ENCODE assay signal across 14 cellular contexts in genomic region chr10:7541137-7542087, GRCh38.
DNase-seq lines count a peak whose midpoint lies in the region; ATAC-seq and TF ChIP-seq lines count a peak whose summit lies in the region.
"Had no signal": no experiment of that assay in that cellular context is flagged by ENCODE, and none has a peak within 500 bp of the region (broad histone marks: within the 10 kb centered on the region; RNA-seq: fewer than 3 reads in every experiment).

No MANE protein-coding gene starts in this region.

- H3K9me3 ChIP-seq in GM23248 (ENCODE audit: low read depth) (no peaks in the 10 kb centered on the region), duodenal mucosa (ENCODE audit: control insufficient read depth in 1 of 2, low read length in 2 of 2) (peaks cover 0 to 2% of the 10 kb centered on the region in 2 donors), sigmoid colon (peaks cover 0 to 3% (median 0%) of the 10 kb centered on the region in 4 donors)

- no peaks in the 10 kb centered on the region for H3K9me2 ChIP-seq in GM23248 (ENCODE audit: insufficient read depth)

- H3K4me1 Mint-ChIP-seq in activated T-cell treated with anti-CD3 and anti-CD28 coated beads, Interleukin-2, amount 50 U/mL, for 24 hours (ENCODE audit: low read depth): peaks cover 15% of the 10 kb centered on the region
- peaks cover 20% of the 10 kb centered on the region for H3K4me1 Mint-ChIP-seq in activated naive CD8-positive, alpha-beta T cell treated with anti-CD3 and anti-CD28 coated beads, Interleukin-2, amount 50 U/mL, for 24 hours
- H3K4me1 Mint-ChIP-seq: activated B cell treated with CpG ODN at 0.5 μM for 24 hours had no signal

- H3K4me3 ChIP-seq in GM23248: no peak overlapping the region
- no peak overlapping the region for H3K4me3 ChIP-seq in duodenal mucosa (ENCODE audit: low read depth in 1 of 2, low read length in 2 of 2)
- peak overlapping the region in 1 of 4 donors; percentile 1 for H3K4me3 ChIP-seq in sigmoid colon
- H3K4me3 ChIP-seq: PC-9 had no signal

- no peak overlapping the region for H3K27ac ChIP-seq in GM23248
- H3K27ac ChIP-seq in duodenal mucosa (ENCODE audit: low read depth, low read length): peak overlapping the region; percentile 40
- peak overlapping the region; percentile 77 to 87 (median 85) for H3K27ac ChIP-seq in sigmoid colon
- H3K27ac ChIP-seq: epithelial cell of prostate, PC-9 had no signal

- H3K27ac Mint-ChIP-seq in activated T-cell treated with anti-CD3 and anti-CD28 coated beads, Interleukin-2, amount 50 U/mL, for 24 hours: no peak overlapping the region
- H3K27ac Mint-ChIP-seq in activated naive CD8-positive, alpha-beta T cell treated with anti-CD3 and anti-CD28 coated beads, Interleukin-2, amount 50 U/mL, for 24 hours: no peak overlapping the region
- H3K27ac Mint-ChIP-seq: activated B cell treated with CpG ODN at 0.5 μM for 24 hours had no signal

- peak in 1 of 4 donors; percentile 53 for TF ChIP-seq EP300 in sigmoid colon (IDR thresholded peaks at IDR 0.05)

- in situ Hi-C loops in GM23248 (cut with MboI): no loop called here

- H3K36me3 Mint-ChIP-seq in activated T-cell treated with anti-CD3 and anti-CD28 coated beads, Interleukin-2, amount 50 U/mL, for 24 hours (ENCODE audit: low read depth): peaks cover 4% of the 10 kb centered on the region
- peaks cover 6% of the 10 kb centered on the region for H3K36me3 Mint-ChIP-seq in activated naive CD8-positive, alpha-beta T cell treated with anti-CD3 and anti-CD28 coated beads, Interleukin-2, amount 50 U/mL, for 24 hours (ENCODE audit: low read depth)
- H3K36me3 Mint-ChIP-seq: naive B cell had no signal

- no peak for TF ChIP-seq CTCF in sigmoid colon (IDR thresholded peaks at IDR 0.05)

- no peaks in the 10 kb centered on the region for H3K27me3 Mint-ChIP-seq in activated T-cell treated with anti-CD3 and anti-CD28 coated beads, Interleukin-2, amount 50 U/mL, for 24 hours
- no peaks in the 10 kb centered on the region for H3K27me3 Mint-ChIP-seq in activated naive CD8-positive, alpha-beta T cell treated with anti-CD3 and anti-CD28 coated beads, Interleukin-2, amount 50 U/mL, for 24 hours
- H3K27me3 Mint-ChIP-seq: naive B cell had no signal

- peaks cover 15% of the 10 kb centered on the region for H3K9me3 Mint-ChIP-seq in activated T-cell treated with anti-CD3 and anti-CD28 coated beads, Interleukin-2, amount 50 U/mL, for 24 hours
- peaks cover 17% of the 10 kb centered on the region for H3K9me3 Mint-ChIP-seq in activated naive CD8-positive, alpha-beta T cell treated with anti-CD3 and anti-CD28 coated beads, Interleukin-2, amount 50 U/mL, for 24 hours

- H3K4me1 ChIP-seq in GM23248 (ENCODE audit: insufficient read depth) (0 out of 2 replicates have a peak, but pooled peaks cover 5% of the 10 kb centered on the region), duodenal mucosa (ENCODE audit: control insufficient read depth in 1 of 2, insufficient read depth in 2 of 2, low read length in 2 of 2) (peaks cover 0 to 10% of the 10 kb centered on the region in 2 donors), sigmoid colon (peaks cover 0 to 48% (median 32%) of the 10 kb centered on the region in 4 donors)

- WGBS in GM23248 (ENCODE audit: low coverage in 1 of 2, low lambda C conversion rate in 2 of 2, missing lambda C conversion rate in 2 of 2), 2 experiments: 6% methylated on average over 22 of the region's 22 CpGs
- WGBS in sigmoid colon, 2 donors: 60 to 70% methylated on average over 22 of the region's 22 CpGs

- no peaks in the 10 kb centered on the region for H3F3A ChIP-seq in GM23248 (ENCODE audit: insufficient read depth)

- intact Hi-C loops in left colon (cut with DNase I, micrococcal nuclease): no loop called here
- intact Hi-C loops in sigmoid colon (cut with DNase I): loop anchor here (5.0 kb wide), 1 partner anchor 126 kb away; the partner anchor contains the start of gene ITIH5

- no peaks in the 10 kb centered on the region for H3K27me3 ChIP-seq in GM23248 (replicated peaks; ENCODE audit: insufficient read depth)
- H3K27me3 ChIP-seq in duodenal mucosa (ENCODE audit: control insufficient read depth in 1 of 2, insufficient read depth in 2 of 2, low read length in 2 of 2): no peaks in the 10 kb centered on the region
- no peaks in the 10 kb centered on the region for H3K27me3 ChIP-seq in sigmoid colon

- ATAC-seq in left colon: peak; percentile 34
- ATAC-seq in activated naive CD8-positive, alpha-beta T cell treated with anti-CD3 and anti-CD28 coated beads, Interleukin-2, amount 50 U/mL, for 24 hours: no peak

- no peaks in the 10 kb centered on the region for H3K79me2 ChIP-seq in GM23248 (ENCODE audit: insufficient read depth)

- TF ChIP-seq POLR2A in sigmoid colon (IDR thresholded peaks at IDR 0.05): no peak

- peak overlapping the region; percentile 30; the same call in 1 of the 2 replicates for H3K9ac ChIP-seq in GM23248
- no peak overlapping the region for H3K9ac ChIP-seq in duodenal mucosa (ENCODE audit: low read depth in 1 of 2, low read length in 2 of 2)

- no peaks in the 10 kb centered on the region for H4K20me1 ChIP-seq in GM23248 (ENCODE audit: insufficient read depth)

- H3K4me2 ChIP-seq in GM23248 (ENCODE audit: unreplicated experiment): no peak overlapping the region
- H3K4me2 ChIP-seq: PC-9 had no signal

- H3K36me3 ChIP-seq in GM23248 (ENCODE audit: low read depth): no peaks in the 10 kb centered on the region
- H3K36me3 ChIP-seq in duodenal mucosa (ENCODE audit: control insufficient read depth in 1 of 2, insufficient read depth in 2 of 2, low read length in 2 of 2): no peaks in the 10 kb centered on the region
- H3K36me3 ChIP-seq in sigmoid colon: no peaks in the 10 kb centered on the region

- DNase-seq in GM23248 (peak; percentile 62), left colon (peak; percentile 25 to 48), sigmoid colon (peak; percentile 89), globus pallidus (ENCODE audit: low spot score) (no peak), NCI-H187 (lab: John Stamatoyannopoulos, UW) (no peak)
- no peak for DNase-seq in activated T-cell treated with anti-CD3 and anti-CD28 coated beads, Interleukin-2, amount 50 U/mL, for 24 hours
- no peak for DNase-seq in activated naive CD8-positive, alpha-beta T cell treated with anti-CD3 and anti-CD28 coated beads, Interleukin-2, amount 50 U/mL, for 24 hours
- DNase-seq: activated B cell treated with CpG ODN at 0.5 μM for 24 hours; activated naive CD4-positive, alpha-beta T cell; naive B cell; NCI-H1048; PC-9 had no signal

- H2AFZ ChIP-seq in GM23248: 0 out of 2 replicates have a peak overlapping the region, but pooled peaks have one; percentile 33
- H2AFZ ChIP-seq: PC-9 had no signal

- no peak overlapping the region for H3K4me3 Mint-ChIP-seq in activated T-cell treated with anti-CD3 and anti-CD28 coated beads, Interleukin-2, amount 50 U/mL, for 24 hours
- no peak overlapping the region for H3K4me3 Mint-ChIP-seq in activated naive CD8-positive, alpha-beta T cell treated with anti-CD3 and anti-CD28 coated beads, Interleukin-2, amount 50 U/mL, for 24 hours
- H3K4me3 Mint-ChIP-seq: activated B cell treated with CpG ODN at 0.5 μM for 24 hours, naive B cell had no signal

Comparison
In these comparisons a context has a peak if more than half of its experiments do, and no peak if none do; other contexts are left out.
1. DNase-seq: peak in GM23248 (single experiment), left colon (2 of 2) and sigmoid colon (single experiment); none in activated T-cell treated with anti-CD3 and anti-CD28 coated beads, Interleukin-2, amount 50 U/mL, for 24 hours (single experiment), globus pallidus (single experiment), NCI-H187 (0 of 2) and activated naive CD8-positive, alpha-beta T cell treated with anti-CD3 and anti-CD28 coated beads, Interleukin-2, amount 50 U/mL, for 24 hours (single experiment).